ENCODE assay signal across 1 cellular context in genomic region chr4:25939330-25939729, GRCh38.
TF ChIP-seq lines count a peak whose summit lies in the region.

No MANE protein-coding gene starts in this region.

TF ChIP-seq in K562, 482 proteins besides CTCF, POLR2A, EP300 and RAD21 (continued from another document):
- no peak for TF ChIP-seq CHD7 (IDR thresholded peaks at IDR 0.05; ENCODE audit: low read depth, low read length)
- no peak for TF ChIP-seq RBFOX2 (IDR thresholded peaks at IDR 0.05; ENCODE audit: low read depth, low read length)
- TF ChIP-seq NR2F6 (CRISPR knock-in tag; IDR thresholded peaks at IDR 0.05) = no peak
- TF ChIP-seq KLF6 (CRISPR knock-in tag; IDR thresholded peaks at IDR 0.05; ENCODE audit: borderline replicate concordance) = no peak
- TF ChIP-seq, protein P1, sequence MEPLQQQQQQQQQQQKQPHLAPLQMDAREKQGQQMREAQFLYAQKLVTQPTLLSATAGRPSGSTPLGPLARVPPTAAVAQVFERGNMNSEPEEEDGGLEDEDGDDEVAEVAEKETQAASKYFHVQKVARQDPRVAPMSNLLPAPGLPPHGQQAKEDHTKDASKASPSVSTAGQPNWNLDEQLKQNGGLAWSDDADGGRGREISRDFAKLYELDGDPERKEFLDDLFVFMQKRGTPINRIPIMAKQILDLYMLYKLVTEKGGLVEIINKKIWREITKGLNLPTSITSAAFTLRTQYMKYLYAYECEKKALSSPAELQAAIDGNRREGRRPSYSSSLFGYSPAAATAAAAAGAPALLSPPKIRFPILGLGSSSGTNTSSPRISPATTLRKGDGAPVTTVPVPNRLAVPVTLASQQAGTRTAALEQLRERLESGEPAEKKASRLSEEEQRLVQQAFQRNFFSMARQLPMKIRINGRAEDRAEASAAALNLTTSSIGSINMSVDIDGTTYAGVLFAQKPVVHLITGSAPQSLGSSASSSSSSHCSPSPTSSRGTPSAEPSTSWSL (CRISPR knock-in tag; IDR thresholded peaks at IDR 0.05; ENCODE audit: borderline replicate concordance) = no peak
